In genomic region chr6:106629859-106630163, GRCh38 we compare ENCODE assay signal across 8 cellular contexts. TPM values are rescaled to one million over a fixed set of nuclear protein-coding genes. Genes with fewer than 3 reads are reported as not detected.
DNase-seq lines count a peak whose midpoint lies in the region; ATAC-seq, FAIRE-seq and TF ChIP-seq lines count a peak whose summit lies in the region.

No MANE protein-coding gene starts in this region.

- H3K9ac ChIP-seq in HepG2 (ENCODE audit: insufficient read depth, low read depth, low read length) = peak overlapping the region; percentile 93

- peak overlapping the region; percentile 93 to 99 (median 95) for H3K4me3 ChIP-seq in HepG2 (replicated peaks in 1 of 3; ENCODE audit: insufficient read depth in 1 of 3, low read depth in 2 of 3, low read length in 3 of 3)

- FAIRE-seq in HepG2 (lab: Jason Lieb, UNC) (no peak), urothelium cell line (lab: Jason Lieb, UNC) (no peak)

- no peaks in the 10 kb centered on the region for H3K36me3 Mint-ChIP-seq in activated T-cell treated with anti-CD3 and anti-CD28 coated beads, Interleukin-2, amount 50 U/mL, for 72 hours (ENCODE audit: insufficient read depth in 2 of 2)
- peaks cover 6% of the 10 kb centered on the region for H3K36me3 Mint-ChIP-seq in activated naive CD8-positive, alpha-beta T cell treated with anti-CD3 and anti-CD28 coated beads, Interleukin-2, amount 10 ng/mL, durations not matched to agents 7 days and 5 days
- peaks cover 11% of the 10 kb centered on the region for H3K36me3 Mint-ChIP-seq in type B pancreatic cell

- in situ Hi-C loops in HepG2 (cut with HindIII; ENCODE audit: extremely low pct_ligation_motif_present, low pct_unique_long_range_greater_than_20kb) = no loop called here

- no peaks in the 10 kb centered on the region for H4K20me1 ChIP-seq in HepG2 (ENCODE audit: insufficient read depth, low read length)

- H2AFZ ChIP-seq in HepG2 (ENCODE audit: low read length) = no peak overlapping the region

- peaks cover 0 to 2% of the 10 kb centered on the region in 2 experiments; a peak in 1 of 5 replicates for H3K27me3 ChIP-seq in HepG2 (ENCODE audit: control insufficient read depth in 1 of 2, insufficient read depth in 2 of 2, low read length in 2 of 2)

- no peak for DNase-seq in activated T-cell treated with anti-CD3 and anti-CD28 coated beads, Interleukin-2, amount 50 U/mL, for 72 hours
- DNase-seq in activated T-cell treated with anti-CD3 and anti-CD28 coated beads, Interleukin-2, amount 50 U/mL, for 1 hour = no peak
- DNase-seq in activated naive CD8-positive, alpha-beta T cell treated with anti-CD3 and anti-CD28 coated beads, Interleukin-2, amount 10 ng/mL, durations not matched to agents 7 days and 5 days = no peak
- no peak for DNase-seq in HepG2 (ENCODE audit: low spot score)
- no peak for DNase-seq in type B pancreatic cell (ENCODE audit: extremely low spot score, unreplicated experiment)
- no peak for DNase-seq in middle frontal gyrus (ENCODE audit: extremely low spot score, low spot score)
- no peak for DNase-seq in urothelium cell line (ENCODE audit: low spot score)

- no peaks in the 10 kb centered on the region for H3K36me3 ChIP-seq in HepG2 (replicated peaks in 1 of 2; ENCODE audit: control insufficient read depth in 1 of 2, insufficient read depth in 2 of 2, low read length in 2 of 2)

- peak overlapping the region; percentile 99 for H3K27ac Mint-ChIP-seq in activated T-cell treated with anti-CD3 and anti-CD28 coated beads, Interleukin-2, amount 50 U/mL, for 72 hours
- peak overlapping the region; percentile 99 for H3K27ac Mint-ChIP-seq in activated naive CD8-positive, alpha-beta T cell treated with anti-CD3 and anti-CD28 coated beads, Interleukin-2, amount 10 ng/mL, durations not matched to agents 7 days and 5 days
- peak overlapping the region; percentile 94 for H3K27ac Mint-ChIP-seq in type B pancreatic cell

- intact Hi-C loops in HepG2 (cut with micrococcal nuclease; ENCODE audit: unreplicated experiment) = loop anchor here (5.0 to 10.0 kb wide), 3 partner anchors 165 to 347 kb away; no protein-coding TSS in a partner anchor

- no peak for TF ChIP-seq CTCF in HepG2 (CRISPR knock-in tag; IDR thresholded peaks at IDR 0.05)
- TF ChIP-seq CTCF in type B pancreatic cell (conservative IDR thresholded peaks at IDR 0.05) = no peak

- H3K9me3 ChIP-seq in HepG2 (ENCODE audit: low read length) = no peaks in the 10 kb centered on the region

- H3K4me2 ChIP-seq in HepG2 (ENCODE audit: low read depth, low read length) = peak overlapping the region; percentile 96

- H3K9me3 Mint-ChIP-seq in activated T-cell treated with anti-CD3 and anti-CD28 coated beads, Interleukin-2, amount 50 U/mL, for 72 hours = no peaks in the 10 kb centered on the region
- no peaks in the 10 kb centered on the region for H3K9me3 Mint-ChIP-seq in activated naive CD8-positive, alpha-beta T cell treated with anti-CD3 and anti-CD28 coated beads, Interleukin-2, amount 10 ng/mL, durations not matched to agents 7 days and 5 days
- H3K9me3 Mint-ChIP-seq in type B pancreatic cell = no peaks in the 10 kb centered on the region

- peaks cover 27% of the 10 kb centered on the region for H3K4me1 Mint-ChIP-seq in activated T-cell treated with anti-CD3 and anti-CD28 coated beads, Interleukin-2, amount 50 U/mL, for 72 hours (ENCODE audit: low read depth)
- H3K4me1 Mint-ChIP-seq in activated naive CD8-positive, alpha-beta T cell treated with anti-CD3 and anti-CD28 coated beads, Interleukin-2, amount 10 ng/mL, durations not matched to agents 7 days and 5 days = peaks cover 19% of the 10 kb centered on the region
- H3K4me1 Mint-ChIP-seq in type B pancreatic cell (ENCODE audit: unreplicated experiment) = peaks cover 20% of the 10 kb centered on the region

- peak overlapping the region; percentile 90 for H3K27ac ChIP-seq in HepG2 (ENCODE audit: extremely low read length, insufficient read depth, low read length)

- CTCF ChIA-PET in HepG2 (lab: Yijun Ruan, JAX; ENCODE audit: low intra/inter-chr PET ratio, low total read pairs) = no interaction called here

- TF ChIP-seq RAD21 in HepG2 (CRISPR knock-in tag; IDR thresholded peaks at IDR 0.05) = no peak

- peaks cover 43% of the 10 kb centered on the region for H3K4me1 ChIP-seq in HepG2 (ENCODE audit: insufficient read depth, low read length)

- TF ChIP-seq POLR2A in HepG2 (IDR thresholded peaks at IDR 0.05; ENCODE audit: insufficient read depth in 1 of 2, low read depth in 2 of 2, low read length in 2 of 2) = no peak

- POLR2A ChIA-PET in activated naive CD8-positive, alpha-beta T cell treated with anti-CD3 and anti-CD28 coated beads, Interleukin-2, amount 10 ng/mL, durations not matched to agents 7 days and 5 days (lab: Charles Lee) = interaction anchor here (0.7 kb wide), 1 partner anchor 1373 kb away, joined by 3 read pairs; no protein-coding TSS in a partner anchor
- POLR2A ChIA-PET in HepG2 (lab: Yijun Ruan, JAX) = interaction anchor here (1.0 kb wide), 1 partner anchor 10 kb away, joined by 4 read pairs; no protein-coding TSS in a partner anchor

- TF ChIP-seq EP300 in HepG2 (IDR thresholded peaks at IDR 0.05; ENCODE audit: low read depth in 2 of 2, low read length in 2 of 2) = no peak
- TF ChIP-seq EP300 in HepG2 (CRISPR knock-in tag; IDR thresholded peaks at IDR 0.05; ENCODE audit: borderline replicate concordance) = no peak

- WGBS in HepG2 (ENCODE audit: low lambda C conversion rate) = 0% methylated on average over 7 of the region's 14 CpGs

- H3K27me3 Mint-ChIP-seq in activated T-cell treated with anti-CD3 and anti-CD28 coated beads, Interleukin-2, amount 50 U/mL, for 72 hours (ENCODE audit: low read depth) = no peaks in the 10 kb centered on the region
- no peaks in the 10 kb centered on the region for H3K27me3 Mint-ChIP-seq in activated naive CD8-positive, alpha-beta T cell treated with anti-CD3 and anti-CD28 coated beads, Interleukin-2, amount 10 ng/mL, durations not matched to agents 7 days and 5 days
- H3K27me3 Mint-ChIP-seq in type B pancreatic cell = no peaks in the 10 kb centered on the region

- no TSS peak for BruUV-seq in HepG2 (replicated peaks; lab: Mats Ljungman, UMichigan)

- peak overlapping the region; percentile 86 to 94 for H3K4me3 Mint-ChIP-seq in activated T-cell treated with anti-CD3 and anti-CD28 coated beads, Interleukin-2, amount 50 U/mL, for 72 hours
- H3K4me3 Mint-ChIP-seq in activated naive CD8-positive, alpha-beta T cell treated with anti-CD3 and anti-CD28 coated beads, Interleukin-2, amount 10 ng/mL, durations not matched to agents 7 days and 5 days = peak overlapping the region; percentile 98
- H3K4me3 Mint-ChIP-seq in type B pancreatic cell = peak overlapping the region; percentile 98

- ATAC-seq in activated T-cell treated with anti-CD3 and anti-CD28 coated beads, Interleukin-2, amount 50 U/mL, for 72 hours (replicated peaks in 1 of 2) = no peak
- ATAC-seq in activated naive CD8-positive, alpha-beta T cell treated with anti-CD3 and anti-CD28 coated beads, Interleukin-2, amount 10 ng/mL, durations not matched to agents 7 days and 5 days (ENCODE audit: low read depth) = no peak
- ATAC-seq in HepG2 (no peak), HG02798 (IDR thresholded peaks at IDR 0.05; ENCODE audit: poor library complexity, unreplicated experiment) (no peak)

- peaks cover 52% of the 10 kb centered on the region for H3K79me2 ChIP-seq in HepG2 (ENCODE audit: insufficient read depth, low read length)

RNA-seq across cellular contexts. Expression of gene QRSL1, which starts 0.4 kb away (rescaled TPM):
- total RNA-seq in activated T-cell treated with anti-CD3 and anti-CD28 coated beads, Interleukin-2, amount 50 U/mL, for 72 hours = 10 to 100 TPM; 19.5 to 19.8 TPM
- 10 to 100 TPM; 12.1 to 12.7 TPM for total RNA-seq in activated naive CD8-positive, alpha-beta T cell treated with anti-CD3 and anti-CD28 coated beads, Interleukin-2, amount 10 ng/mL, durations not matched to agents 7 days and 5 days
- total RNA-seq in HepG2 (2016; rRNA removed; fragmentation: Illumina TruSeq; extraction: Trizol) = 22.3 and 24.2 TPM in 2 replicates
- 8.5 and 9.3 TPM in 2 replicates for total RNA-seq in HepG2 (2016; cell fraction: cytosol; rRNA removed; fragmentation: Illumina TruSeq; extraction: Trizol; ENCODE audit: low read depth)
- total RNA-seq in HepG2 (2016; cell fraction: insoluble cytoplasmic fraction; rRNA removed; fragmentation: Illumina TruSeq; extraction: Trizol) = 22.7 and 26.6 TPM in 2 replicates
- total RNA-seq in HepG2 (2016; cell fraction: membrane; rRNA removed; fragmentation: Illumina TruSeq; extraction: Trizol) = 19.1 and 19.6 TPM in 2 replicates
- total RNA-seq in HepG2 (2016; cell fraction: nucleus; rRNA removed; fragmentation: Illumina TruSeq; extraction: Trizol) = 13.8 and 19.9 TPM in 2 replicates
- polyA plus RNA-seq in HepG2 (2011; rRNA removed) = 6.4 and 8.2 TPM in 2 replicates
- 5.0 and 5.5 TPM in 2 replicates for polyA plus RNA-seq in HepG2 (2011; cell fraction: cytosol; rRNA removed)
- 3.4 and 3.8 TPM in 2 replicates for polyA plus RNA-seq in HepG2 (2011; cell fraction: nucleus; rRNA removed)
- 7.6 and 8.7 TPM in 2 replicates for polyA plus RNA-seq in HepG2 (2012)
- 5.1 and 6.2 TPM in 2 replicates for polyA plus RNA-seq in HepG2 (2016; cell fraction: cytosol; fragmentation: Illumina TruSeq; extraction: Trizol; ENCODE audit: low read depth)
- 18.4 and 18.9 TPM in 2 replicates for polyA plus RNA-seq in HepG2 (2016; cell fraction: insoluble cytoplasmic fraction; fragmentation: Illumina TruSeq; extraction: Trizol; ENCODE audit: low read depth)
- 9.0 and 9.9 TPM in 2 replicates for polyA plus RNA-seq in HepG2 (2016; cell fraction: membrane; fragmentation: Illumina TruSeq; extraction: Trizol; ENCODE audit: low read depth)
- polyA plus RNA-seq in HepG2 (2016; cell fraction: nucleus; fragmentation: Illumina TruSeq; extraction: Trizol; ENCODE audit: insufficient read depth, low read depth) = 11.0 and 15.2 TPM in 2 replicates
- polyA minus RNA-seq in HepG2 (2011; rRNA and poly(A)+ RNA removed; ENCODE audit: low replicate concordance) = 12.6 and 15.4 TPM in 2 replicates
- 5.0 and 5.5 TPM in 2 replicates for polyA minus RNA-seq in HepG2 (2011; cell fraction: cytosol; rRNA and poly(A)+ RNA removed)
- polyA minus RNA-seq in HepG2 (2011; cell fraction: nucleus; rRNA and poly(A)+ RNA removed) = 18.9 and 19.0 TPM in 2 replicates
- 18.3 and 19.8 TPM in 2 replicates for total RNA-seq in type B pancreatic cell (ENCODE audit: low replicate concordance)

RNA-seq across cellular contexts. Expression of gene RTN4IP1, which starts 0.5 kb away (rescaled TPM):
- 10 to 100 TPM in 1 of 2 donors, 1 to 10 TPM in 1; 7.3 to 10.3 TPM for total RNA-seq in activated T-cell treated with anti-CD3 and anti-CD28 coated beads, Interleukin-2, amount 50 U/mL, for 72 hours
- total RNA-seq in activated naive CD8-positive, alpha-beta T cell treated with anti-CD3 and anti-CD28 coated beads, Interleukin-2, amount 10 ng/mL, durations not matched to agents 7 days and 5 days = 1 to 10 TPM; 7.8 to 8.0 TPM
- total RNA-seq in HepG2 (2016; rRNA removed; fragmentation: Illumina TruSeq; extraction: Trizol) = 17.2 and 25.2 TPM in 2 replicates
- total RNA-seq in HepG2 (2016; cell fraction: cytosol; rRNA removed; fragmentation: Illumina TruSeq; extraction: Trizol; ENCODE audit: low read depth) = 6.0 and 8.2 TPM in 2 replicates
- total RNA-seq in HepG2 (2016; cell fraction: insoluble cytoplasmic fraction; rRNA removed; fragmentation: Illumina TruSeq; extraction: Trizol) = 18.1 and 25.5 TPM in 2 replicates
- total RNA-seq in HepG2 (2016; cell fraction: membrane; rRNA removed; fragmentation: Illumina TruSeq; extraction: Trizol) = 10.8 and 11.0 TPM in 2 replicates
- 11.3 and 12.1 TPM in 2 replicates for total RNA-seq in HepG2 (2016; cell fraction: nucleus; rRNA removed; fragmentation: Illumina TruSeq; extraction: Trizol)
- polyA plus RNA-seq in HepG2 (2011; rRNA removed) = 4.7 and 5.5 TPM in 2 replicates
- polyA plus RNA-seq in HepG2 (2011; cell fraction: cytosol; rRNA removed) = 4.0 and 5.2 TPM in 2 replicates
- polyA plus RNA-seq in HepG2 (2011; cell fraction: nucleus; rRNA removed) = 1.7 and 2.3 TPM in 2 replicates
- 7.0 and 7.1 TPM in 2 replicates for polyA plus RNA-seq in HepG2 (2012)
- polyA plus RNA-seq in HepG2 (2016; cell fraction: cytosol; fragmentation: Illumina TruSeq; extraction: Trizol; ENCODE audit: low read depth) = 2.7 and 3.5 TPM in 2 replicates
- 19.5 and 22.1 TPM in 2 replicates for polyA plus RNA-seq in HepG2 (2016; cell fraction: insoluble cytoplasmic fraction; fragmentation: Illumina TruSeq; extraction: Trizol; ENCODE audit: low read depth)
- 5.7 and 6.9 TPM in 2 replicates for polyA plus RNA-seq in HepG2 (2016; cell fraction: membrane; fragmentation: Illumina TruSeq; extraction: Trizol; ENCODE audit: low read depth)
- 6.8 and 8.1 TPM in 2 replicates for polyA plus RNA-seq in HepG2 (2016; cell fraction: nucleus; fragmentation: Illumina TruSeq; extraction: Trizol; ENCODE audit: insufficient read depth, low read depth)
- polyA minus RNA-seq in HepG2 (2011; rRNA and poly(A)+ RNA removed; ENCODE audit: low replicate concordance) = 4.5 and 10.4 TPM in 2 replicates
- 2.9 and 3.2 TPM in 2 replicates for polyA minus RNA-seq in HepG2 (2011; cell fraction: cytosol; rRNA and poly(A)+ RNA removed)
- 10.2 and 10.3 TPM in 2 replicates for polyA minus RNA-seq in HepG2 (2011; cell fraction: nucleus; rRNA and poly(A)+ RNA removed)
- total RNA-seq in type B pancreatic cell (ENCODE audit: low replicate concordance) = 7.1 and 8.6 TPM in 2 replicates
